Comparison of ENCODE assay signal across 1 cellular context in genomic region chr9:127848756-127849504, GRCh38.
TF ChIP-seq lines count a peak whose summit lies in the region.

No MANE protein-coding gene starts in this region.

TF ChIP-seq in HepG2, 621 proteins besides CTCF, POLR2A, EP300 and RAD21 (continued from another document):
- TF ChIP-seq, protein P1, sequence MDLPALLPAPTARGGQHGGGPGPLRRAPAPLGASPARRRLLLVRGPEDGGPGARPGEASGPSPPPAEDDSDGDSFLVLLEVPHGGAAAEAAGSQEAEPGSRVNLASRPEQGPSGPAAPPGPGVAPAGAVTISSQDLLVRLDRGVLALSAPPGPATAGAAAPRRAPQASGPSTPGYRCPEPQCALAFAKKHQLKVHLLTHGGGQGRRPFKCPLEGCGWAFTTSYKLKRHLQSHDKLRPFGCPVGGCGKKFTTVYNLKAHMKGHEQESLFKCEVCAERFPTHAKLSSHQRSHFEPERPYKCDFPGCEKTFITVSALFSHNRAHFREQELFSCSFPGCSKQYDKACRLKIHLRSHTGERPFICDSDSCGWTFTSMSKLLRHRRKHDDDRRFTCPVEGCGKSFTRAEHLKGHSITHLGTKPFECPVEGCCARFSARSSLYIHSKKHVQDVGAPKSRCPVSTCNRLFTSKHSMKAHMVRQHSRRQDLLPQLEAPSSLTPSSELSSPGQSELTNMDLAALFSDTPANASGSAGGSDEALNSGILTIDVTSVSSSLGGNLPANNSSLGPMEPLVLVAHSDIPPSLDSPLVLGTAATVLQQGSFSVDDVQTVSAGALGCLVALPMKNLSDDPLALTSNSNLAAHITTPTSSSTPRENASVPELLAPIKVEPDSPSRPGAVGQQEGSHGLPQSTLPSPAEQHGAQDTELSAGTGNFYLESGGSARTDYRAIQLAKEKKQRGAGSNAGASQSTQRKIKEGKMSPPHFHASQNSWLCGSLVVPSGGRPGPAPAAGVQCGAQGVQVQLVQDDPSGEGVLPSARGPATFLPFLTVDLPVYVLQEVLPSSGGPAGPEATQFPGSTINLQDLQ (CRISPR knock-in tag; IDR thresholded peaks at IDR 0.05): no peak
- TF ChIP-seq, protein P2, sequence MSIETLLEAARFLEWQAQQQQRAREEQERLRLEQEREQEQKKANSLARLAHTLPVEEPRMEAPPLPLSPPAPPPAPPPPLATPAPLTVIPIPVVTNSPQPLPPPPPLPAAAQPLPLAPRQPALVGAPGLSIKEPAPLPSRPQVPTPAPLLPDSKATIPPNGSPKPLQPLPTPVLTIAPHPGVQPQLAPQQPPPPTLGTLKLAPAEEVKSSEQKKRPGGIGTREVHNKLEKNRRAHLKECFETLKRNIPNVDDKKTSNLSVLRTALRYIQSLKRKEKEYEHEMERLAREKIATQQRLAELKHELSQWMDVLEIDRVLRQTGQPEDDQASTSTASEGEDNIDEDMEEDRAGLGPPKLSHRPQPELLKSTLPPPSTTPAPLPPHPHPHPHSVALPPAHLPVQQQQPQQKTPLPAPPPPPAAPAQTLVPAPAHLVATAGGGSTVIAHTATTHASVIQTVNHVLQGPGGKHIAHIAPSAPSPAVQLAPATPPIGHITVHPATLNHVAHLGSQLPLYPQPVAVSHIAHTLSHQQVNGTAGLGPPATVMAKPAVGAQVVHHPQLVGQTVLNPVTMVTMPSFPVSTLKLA (IDR thresholded peaks at IDR 0.05): 0 out of 2 replicates have a peak, but pooled peaks have one; percentile 31
- TF ChIP-seq ZNF260 (CRISPR knock-in tag; IDR thresholded peaks at IDR 0.05; ENCODE audit: borderline replicate concordance, low read depth) (no peak), ZFX (CRISPR knock-in tag; IDR thresholded peaks at IDR 0.05; ENCODE audit: low read depth) (no peak), TMF1 (CRISPR knock-in tag; IDR thresholded peaks at IDR 0.05; ENCODE audit: low read depth) (no peak), RFX3 (CRISPR knock-in tag; IDR thresholded peaks at IDR 0.05) (no peak), ZNF34 (CRISPR knock-in tag; IDR thresholded peaks at IDR 0.05; ENCODE audit: borderline replicate concordance) (no peak), KMT2B (CRISPR knock-in tag; IDR thresholded peaks at IDR 0.05) (no peak), KLF6 (CRISPR knock-in tag; IDR thresholded peaks at IDR 0.05) (no peak), NR2F6 (IDR thresholded peaks at IDR 0.05) (peak; percentile 63), NR2F6 (CRISPR knock-in tag; IDR thresholded peaks at IDR 0.05) (peak; percentile 83; the same call in 1 of the 2 replicates), ZNF883 (CRISPR knock-in tag; IDR thresholded peaks at IDR 0.05; ENCODE audit: not compliant biosample characterization) (no peak), ZNF318 (CRISPR knock-in tag; IDR thresholded peaks at IDR 0.05) (no peak), MXD4 (CRISPR knock-in tag; IDR thresholded peaks at IDR 0.05) (no peak), FOSL2 (CRISPR knock-in tag; IDR thresholded peaks at IDR 0.05) (peak; percentile 89), HOXD1 (CRISPR knock-in tag; IDR thresholded peaks at IDR 0.05) (no peak), BORCS8-MEF2B (CRISPR knock-in tag; IDR thresholded peaks at IDR 0.05) (no peak), ARNTL (CRISPR knock-in tag; IDR thresholded peaks at IDR 0.05) (no peak), ZNF644 (CRISPR knock-in tag; IDR thresholded peaks at IDR 0.05; ENCODE audit: low read depth) (peak; percentile 12; the same call in 1 of the 2 replicates), FOXA1 (IDR thresholded peaks at IDR 0.05) (no peak), FOXA1 (CRISPR knock-in tag; IDR thresholded peaks at IDR 0.05) (peak; percentile 29; the same call in 1 of the 2 replicates), ZKSCAN8 (CRISPR knock-in tag; IDR thresholded peaks at IDR 0.05; ENCODE audit: borderline replicate concordance) (peak; percentile 63; the same call in 1 of the 2 replicates), HNRNPH1 (optimal IDR thresholded peaks at IDR 0.05; ENCODE audit: low read depth, low read length) (no peak), ZKSCAN5 (CRISPR knock-in tag; IDR thresholded peaks at IDR 0.05) (no peak), NCOA5 (CRISPR knock-in tag; IDR thresholded peaks at IDR 0.05) (no peak), ZNF598 (CRISPR knock-in tag; IDR thresholded peaks at IDR 0.05; ENCODE audit: borderline replicate concordance) (no peak), THRA (CRISPR knock-in tag; IDR thresholded peaks at IDR 0.05; ENCODE audit: borderline replicate concordance) (peak; percentile 91; the same call in 1 of the 2 replicates), TARDBP (CRISPR knock-in tag; IDR thresholded peaks at IDR 0.05) (0 out of 2 replicates have a peak, but pooled peaks have one; percentile 28), ZMAT3 (CRISPR knock-in tag; conservative IDR thresholded peaks at IDR 0.05) (no peak), ZNF772 (CRISPR knock-in tag; IDR thresholded peaks at IDR 0.05) (0 out of 2 replicates have a peak, but pooled peaks have one; percentile 45)
- TF ChIP-seq, protein P3, sequence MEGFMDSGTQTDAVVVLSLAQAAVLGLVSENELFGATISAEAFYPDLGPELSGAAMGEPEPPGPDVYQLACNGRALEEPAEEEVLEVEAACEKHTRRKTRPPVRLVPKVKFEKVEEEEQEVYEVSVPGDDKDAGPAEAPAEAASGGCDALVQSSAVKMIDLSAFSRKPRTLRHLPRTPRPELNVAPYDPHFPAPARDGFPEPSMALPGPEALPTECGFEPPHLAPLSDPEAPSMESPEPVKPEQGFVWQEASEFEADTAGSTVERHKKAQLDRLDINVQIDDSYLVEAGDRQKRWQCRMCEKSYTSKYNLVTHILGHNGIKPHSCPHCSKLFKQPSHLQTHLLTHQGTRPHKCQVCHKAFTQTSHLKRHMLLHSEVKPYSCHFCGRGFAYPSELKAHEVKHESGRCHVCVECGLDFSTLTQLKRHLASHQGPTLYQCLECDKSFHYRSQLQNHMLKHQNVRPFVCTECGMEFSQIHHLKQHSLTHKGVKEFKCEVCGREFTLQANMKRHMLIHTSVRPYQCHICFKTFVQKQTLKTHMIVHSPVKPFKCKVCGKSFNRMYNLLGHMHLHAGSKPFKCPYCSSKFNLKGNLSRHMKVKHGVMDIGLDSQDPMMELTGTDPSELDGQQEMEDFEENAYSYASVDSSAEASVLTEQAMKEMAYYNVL (CRISPR knock-in tag; IDR thresholded peaks at IDR 0.05; ENCODE audit: borderline replicate concordance): peak; percentile 60; the same call in 1 of the 2 replicates
- TF ChIP-seq, protein P4, sequence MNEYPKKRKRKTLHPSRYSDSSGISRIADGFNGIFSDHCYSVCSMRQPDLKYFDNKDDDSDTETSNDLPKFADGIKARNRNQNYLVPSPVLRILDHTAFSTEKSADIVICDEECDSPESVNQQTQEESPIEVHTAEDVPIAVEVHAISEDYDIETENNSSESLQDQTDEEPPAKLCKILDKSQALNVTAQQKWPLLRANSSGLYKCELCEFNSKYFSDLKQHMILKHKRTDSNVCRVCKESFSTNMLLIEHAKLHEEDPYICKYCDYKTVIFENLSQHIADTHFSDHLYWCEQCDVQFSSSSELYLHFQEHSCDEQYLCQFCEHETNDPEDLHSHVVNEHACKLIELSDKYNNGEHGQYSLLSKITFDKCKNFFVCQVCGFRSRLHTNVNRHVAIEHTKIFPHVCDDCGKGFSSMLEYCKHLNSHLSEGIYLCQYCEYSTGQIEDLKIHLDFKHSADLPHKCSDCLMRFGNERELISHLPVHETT (CRISPR knock-in tag; conservative IDR thresholded peaks at IDR 0.05): no peak
- TF ChIP-seq, protein P5, sequence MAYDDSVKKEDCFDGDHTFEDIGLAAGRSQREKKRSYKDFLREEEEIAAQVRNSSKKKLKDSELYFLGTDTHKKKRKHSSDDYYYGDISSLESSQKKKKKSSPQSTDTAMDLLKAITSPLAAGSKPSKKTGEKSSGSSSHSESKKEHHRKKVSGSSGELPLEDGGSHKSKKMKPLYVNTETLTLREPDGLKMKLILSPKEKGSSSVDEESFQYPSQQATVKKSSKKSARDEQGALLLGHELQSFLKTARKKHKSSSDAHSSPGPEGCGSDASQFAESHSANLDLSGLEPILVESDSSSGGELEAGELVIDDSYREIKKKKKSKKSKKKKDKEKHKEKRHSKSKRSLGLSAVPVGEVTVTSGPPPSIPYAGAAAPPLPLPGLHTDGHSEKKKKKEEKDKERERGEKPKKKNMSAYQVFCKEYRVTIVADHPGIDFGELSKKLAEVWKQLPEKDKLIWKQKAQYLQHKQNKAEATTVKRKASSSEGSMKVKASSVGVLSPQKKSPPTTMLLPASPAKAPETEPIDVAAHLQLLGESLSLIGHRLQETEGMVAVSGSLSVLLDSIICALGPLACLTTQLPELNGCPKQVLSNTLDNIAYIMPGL (CRISPR knock-in tag; IDR thresholded peaks at IDR 0.05; ENCODE audit: borderline replicate concordance in 1 of 2, low read depth in 1 of 2): no peak
